In genomic region chr5:121987052-121987684, GRCh38 we compare ENCODE assay signal across 22 cellular contexts.
"Had no signal": no experiment of that assay in that cellular context is flagged by ENCODE, and none has a peak within 500 bp of the region (broad histone marks: within the 10 kb centered on the region; RNA-seq: fewer than 3 reads in every experiment).

No MANE protein-coding gene starts in this region.

- H3K27me3 Mint-ChIP-seq: naive thymus-derived CD4-positive, alpha-beta T cell; type B pancreatic cell had no signal

- FAIRE-seq: colon, kidney, pancreas, small intestine had no signal

- H3K9me3 Mint-ChIP-seq: neural crest cell, type B pancreatic cell had no signal

- DNase-seq: dorsolateral prefrontal cortex; effector CD4-positive, alpha-beta T cell; gastrocnemius medialis; head of caudate nucleus; kidney; mammary epithelial cell; mesendoderm; midbrain; naive thymus-derived CD4-positive, alpha-beta T cell; pancreas; right lobe of liver; small intestine; stimulated activated CD4-positive, alpha-beta T cell treated with anti-CD3 and anti-CD28 coated beads, Interleukin-15, amount 100 ng/mL, for 24 hours; stimulated activated CD4-positive, alpha-beta T cell treated with anti-CD3 and anti-CD28 coated beads, Interleukin-2, amount 100 ng/mL, for 48 hours; stimulated activated naive CD4-positive, alpha-beta T cell; substantia nigra; testis; tibial artery had no signal

- H3K4me3 Mint-ChIP-seq: naive thymus-derived CD4-positive, alpha-beta T cell; neural crest cell; type B pancreatic cell had no signal

- ATAC-seq: gastrocnemius medialis; left lobe of liver; naive thymus-derived CD4-positive, alpha-beta T cell; pancreas had no signal

- H3K4me1 Mint-ChIP-seq: neural crest cell had no signal

- H3K27ac Mint-ChIP-seq: type B pancreatic cell had no signal
